Comparison of ENCODE assay signal across 11 cellular contexts in the genomic region with DNA sequence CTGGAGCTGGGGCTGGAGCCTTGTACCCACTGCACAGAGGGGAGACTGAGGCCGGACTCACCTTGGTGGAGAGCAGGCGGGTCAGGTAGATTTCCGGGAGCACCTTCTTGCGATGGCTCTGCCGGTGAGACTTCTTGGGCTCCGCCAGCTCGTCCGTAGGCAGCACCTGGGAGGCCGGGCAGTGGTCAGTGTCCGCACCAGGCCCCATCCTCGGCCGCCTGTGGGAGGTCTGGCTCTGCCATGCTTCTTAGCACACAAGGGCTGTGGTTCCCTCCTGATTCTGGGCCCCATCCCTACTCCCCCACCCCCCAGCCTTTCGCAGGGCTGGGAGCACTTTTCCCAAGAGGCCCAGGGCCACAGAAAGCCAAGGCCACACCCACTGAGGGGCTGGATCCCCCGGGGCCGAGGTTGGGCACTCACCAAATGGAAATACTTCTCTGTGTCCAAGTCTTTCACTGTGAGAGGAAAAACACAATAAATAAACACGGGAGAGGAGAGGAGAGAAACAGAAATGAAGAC. TPM values are rescaled to one million over a fixed set of nuclear protein-coding genes. Genes with fewer than 3 reads are reported as not detected.
DNase-seq lines count a peak whose midpoint lies in the region; ATAC-seq and TF ChIP-seq lines count a peak whose summit lies in the region.
"Had no signal": no experiment of that assay in that cellular context is flagged by ENCODE, and none has a peak within 500 bp of the region (broad histone marks: within the 10 kb centered on the region; RNA-seq: fewer than 3 reads in every experiment).

No MANE protein-coding gene starts in this region.

- TF ChIP-seq CTCF in fibroblast of pulmonary artery (IDR thresholded peaks at IDR 0.05; ENCODE audit: low read length, missing control alignments): no peak

- no peak for ATAC-seq in HG03457 (IDR thresholded peaks at IDR 0.05; ENCODE audit: unreplicated experiment)
- no peak for ATAC-seq in HG02588 (IDR thresholded peaks at IDR 0.05; ENCODE audit: unreplicated experiment)
- no peak for ATAC-seq in GM18873 (IDR thresholded peaks at IDR 0.05; ENCODE audit: low FRiP score, unreplicated experiment)
- ATAC-seq: stimulated activated naive CD8-positive, alpha-beta T cell treated with anti-CD3 and anti-CD28 coated beads, Interleukin-15, Interleukin-2, amounts not matched to agents 100 U/mL and 50 U/mL, for 24 hours had no signal

- no peak overlapping the region for H3K14ac ChIP-seq in trophoblast cell (ENCODE audit: low read length)

- H2BK120ac ChIP-seq in trophoblast cell (ENCODE audit: insufficient read depth, low read length, poor library complexity): no peak overlapping the region

- no peak overlapping the region for H4K12ac ChIP-seq in trophoblast cell (ENCODE audit: low read depth, low read length)

- no peak overlapping the region for H2AK5ac ChIP-seq in trophoblast cell (ENCODE audit: low read length)

- DNase-seq in AG08396 (ENCODE audit: low spot score): peak; percentile 84
- DNase-seq in NT2/D1 (ENCODE audit: low read depth, low spot score): no peak
- DNase-seq in fibroblast of pulmonary artery (ENCODE audit: low read depth): peak; percentile 65
- no peak for DNase-seq in trophoblast cell
- DNase-seq in activated effector memory CD4-positive, alpha-beta T cell treated with Interleukin-2 at 50 U/mL for 16 hours: no peak
- DNase-seq: activated CD8-positive, alpha-beta memory T cell treated with anti-CD3 and anti-CD28 coated beads for 24 hours; stimulated activated naive CD8-positive, alpha-beta T cell treated with anti-CD3 and anti-CD28 coated beads, Interleukin-15, Interleukin-2, amounts not matched to agents 100 U/mL and 50 U/mL, for 24 hours had no signal

- peak overlapping the region; percentile 61 for H4K91ac ChIP-seq in trophoblast cell (ENCODE audit: low read depth, low read length)

- H3K79me2 ChIP-seq in trophoblast cell (ENCODE audit: control insufficient read depth, insufficient read depth, low read length, poor library complexity): no peaks in the 10 kb centered on the region

- no peak overlapping the region for H2BK5ac ChIP-seq in trophoblast cell (ENCODE audit: low read depth, low read length, poor library complexity)

- H3K4ac ChIP-seq in trophoblast cell (ENCODE audit: low read depth, low read length): no peak overlapping the region

- no peak overlapping the region for H3K23ac ChIP-seq in trophoblast cell (ENCODE audit: low read length)

- H3K9me3 ChIP-seq in NT2/D1 (ENCODE audit: insufficient read depth, low read length) (no peaks in the 10 kb centered on the region), trophoblast cell (ENCODE audit: insufficient read depth, low read depth, low read length) (no peaks in the 10 kb centered on the region)
- H3K9me3 ChIP-seq: neutrophil had no signal

- no CpG with 5 or more reads among the region's 16 CpGs for WGBS in trophoblast cell (ENCODE audit: extremely low coverage, insufficient coverage, insufficient read length)

- H3K79me1 ChIP-seq in trophoblast cell (ENCODE audit: low read length): peaks cover 7% of the 10 kb centered on the region

- no peak overlapping the region for H3K4me3 ChIP-seq in NT2/D1 (ENCODE audit: insufficient read length, low read depth)
- no peak overlapping the region for H3K4me3 ChIP-seq in fibroblast of pulmonary artery (replicated peaks; ENCODE audit: low read depth, low read length)
- no peak overlapping the region for H3K4me3 ChIP-seq in trophoblast cell (ENCODE audit: low read depth, low read length)

- H3K4me2 ChIP-seq in trophoblast cell (ENCODE audit: low read length): no peak overlapping the region

- H3K36me3 ChIP-seq in NT2/D1 (ENCODE audit: insufficient read depth, insufficient read length, low read length): peaks cover 97% of the 10 kb centered on the region
- peaks cover 90% of the 10 kb centered on the region in 2 experiments for H3K36me3 ChIP-seq in trophoblast cell (ENCODE audit: control insufficient read depth in 1 of 2, insufficient read depth in 2 of 2, low read length in 2 of 2)
- H3K36me3 ChIP-seq: neutrophil had no signal

- H2AFZ ChIP-seq in trophoblast cell (ENCODE audit: insufficient read depth, low read length, poor library complexity): no peak overlapping the region

- H3K27me3 ChIP-seq in NT2/D1 (ENCODE audit: insufficient read depth, insufficient read length): no peaks in the 10 kb centered on the region
- no peaks in the 10 kb centered on the region for H3K27me3 ChIP-seq in trophoblast cell (ENCODE audit: insufficient read depth, low read length)
- H3K27me3 ChIP-seq: neutrophil had no signal

- H3K18ac ChIP-seq in trophoblast cell (ENCODE audit: low read length): no peak overlapping the region

- H3K27ac ChIP-seq in trophoblast cell (ENCODE audit: low read depth, low read length): no peak overlapping the region
- H3K27ac ChIP-seq: neutrophil had no signal

- no peak overlapping the region for H4K8ac ChIP-seq in trophoblast cell (ENCODE audit: low read depth, low read length)

- peak overlapping the region; percentile 68 for H3K9ac ChIP-seq in NT2/D1 (ENCODE audit: insufficient read length, low read depth)
- no peak overlapping the region for H3K9ac ChIP-seq in trophoblast cell (ENCODE audit: low read length)

- H3K4me1 ChIP-seq in NT2/D1 (ENCODE audit: insufficient read depth, insufficient read length): peaks cover 43% of the 10 kb centered on the region
- H3K4me1 ChIP-seq in trophoblast cell (ENCODE audit: control insufficient read depth in 1 of 2, insufficient read depth in 2 of 2, low read length in 2 of 2): peaks cover 12 to 25% of the 10 kb centered on the region in 2 experiments

- peak overlapping the region; percentile 50 for H2BK12ac ChIP-seq in trophoblast cell (ENCODE audit: low read length)

RNA-seq across cellular contexts. Expression of a gene that starts 17.4 kb away (rescaled TPM):
- not detected in 2 replicates for polyA plus RNA-seq in trophoblast cell (2013)

RNA-seq across cellular contexts. Expression of a gene that starts 31.9 kb away (rescaled TPM):
- polyA plus RNA-seq in trophoblast cell (2013): 0.01 TPM in 1 of 2 replicates, not detected in the other

RNA-seq across cellular contexts. Expression of a gene that starts 46.1 kb away (rescaled TPM):
- polyA plus RNA-seq in trophoblast cell (2013): 282 and 293 TPM in 2 replicates

Comparison
In these comparisons a context has a peak if more than half of its experiments do, and no peak if none do; other contexts are left out.
1. DNase-seq: peak in AG08396 (single experiment) and fibroblast of pulmonary artery (single experiment); none in NT2/D1 (single experiment), trophoblast cell (0 of 2) and activated effector memory CD4-positive, alpha-beta T cell treated with Interleukin-2 at 50 U/mL for 16 hours (single experiment).